In the genomic region with DNA sequence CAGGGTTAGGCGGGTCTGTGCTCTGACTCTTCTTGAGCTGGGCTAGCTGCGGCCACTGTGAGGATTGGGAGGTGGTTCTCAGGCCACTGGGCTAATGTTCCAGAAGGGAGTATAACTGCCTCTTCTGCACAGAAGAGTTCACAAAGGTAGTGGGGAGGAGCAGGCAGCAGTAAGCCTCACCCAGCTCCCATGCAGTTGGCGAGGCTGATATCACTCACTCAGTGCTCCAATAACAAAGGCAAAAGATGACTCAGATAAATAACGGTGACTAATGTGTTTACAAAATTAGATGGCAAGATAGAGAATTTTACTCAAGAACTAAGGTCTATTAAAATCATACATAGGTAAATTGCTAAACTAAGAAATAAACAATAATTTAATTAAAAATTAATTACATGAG, we compare ENCODE assay signal across 1 cellular context.
TF ChIP-seq lines count a peak whose summit lies in the region.

No MANE protein-coding gene starts in this region.

TF ChIP-seq in IMR-90, 13 proteins besides CTCF, POLR2A, EP300 and RAD21 (continued from another document):
- TF ChIP-seq CHD1 (IDR thresholded peaks at IDR 0.05; ENCODE audit: low read depth, low read length) (no peak), MAZ (IDR thresholded peaks at IDR 0.05; ENCODE audit: borderline replicate concordance, low read depth, low read length) (no peak), NFE2L2 (IDR thresholded peaks at IDR 0.05; ENCODE audit: low read depth, low read length) (no peak), CEBPB (IDR thresholded peaks at IDR 0.05; ENCODE audit: low read depth, low read length) (no peak), FOS (IDR thresholded peaks at IDR 0.05; ENCODE audit: low read depth, low read length) (no peak), MAFK (IDR thresholded peaks at IDR 0.05; ENCODE audit: low read depth, low read length) (no peak)
TF ChIP-seq in IMR-90: peak in this region for 0.
